Comparison of ENCODE assay signal across 21 cellular contexts in genomic region chr3:8327739-8328138, GRCh38.
"Had no signal": no experiment of that assay in that cellular context is flagged by ENCODE, and none has a peak within 500 bp of the region (broad histone marks: within the 10 kb centered on the region; RNA-seq: fewer than 3 reads in every experiment).

No MANE protein-coding gene starts in this region.

- H3K4me3 ChIP-seq: gastrocnemius medialis, lung, sigmoid colon, spleen, upper lobe of right lung had no signal

- H3K4me3 Mint-ChIP-seq: activated naive CD4-positive, alpha-beta T cell treated with anti-CD3 and anti-CD28 coated beads, Interleukin-2, amount 50 U/mL, for 24 hours; activated T-cell treated with anti-CD3 and anti-CD28 coated beads, Interleukin-2, amount 50 U/mL, for 4 hours; nephron progenitor cell; stimulated activated memory B cell treated with anti-CD40 and anti-IgM and Interleukin-4, amounts not matched to agents 10 μg/mL and 1 μg/mL and 100 μg/mL, for 72 hours had no signal

- ATAC-seq: activated T-cell treated with anti-CD3 and anti-CD28 coated beads, Interleukin-2, amount 50 U/mL, for 4 hours; esophagus mucosa; gastrocnemius medialis; left lobe of liver; stimulated activated memory B cell treated with anti-CD40 and anti-IgM and Interleukin-4, amounts not matched to agents 10 μg/mL and 1 μg/mL and 100 μg/mL, for 72 hours; upper lobe of right lung had no signal

- H3K27me3 Mint-ChIP-seq: activated naive CD4-positive, alpha-beta T cell treated with anti-CD3 and anti-CD28 coated beads, Interleukin-2, amount 50 U/mL, for 24 hours had no signal

- H3K27ac ChIP-seq: gastrocnemius medialis, sigmoid colon, spleen, upper lobe of right lung had no signal

- H3K9me3 ChIP-seq: gastrocnemius medialis, sigmoid colon, spleen, upper lobe of right lung had no signal

- H3K4me1 ChIP-seq: gastrocnemius medialis, sigmoid colon, upper lobe of right lung had no signal

- DNase-seq: activated CD4-positive, alpha-beta T cell treated with anti-CD3 and anti-CD28 coated beads, Interleukin-2, amount 50 U/mL, for 1 hour; activated CD4-positive, CD25-positive, alpha-beta regulatory T cell treated with anti-CD3 and anti-CD28 coated beads, Interleukin-2, amount 50 U/mL, for 72 hours; activated CD8-positive, alpha-beta memory T cell treated with anti-CD3 and anti-CD28 coated beads, Interleukin-2, amount 50 U/mL, for 4 hours; activated effector memory CD4-positive, alpha-beta T cell treated with Interleukin-2 at 50 U/mL for 16 hours; activated T-cell treated with anti-CD3 and anti-CD28 coated beads, Interleukin-2, amount 50 U/mL, for 4 hours; effector CD4-positive, alpha-beta T cell; gastrocnemius medialis; head of caudate nucleus; kidney; nephron progenitor cell; nucleus accumbens; sigmoid colon; spleen; stimulated activated CD4-positive, alpha-beta T cell treated with anti-CD3 and anti-CD28 coated beads, Interleukin-4, amount 100 ng/mL, for 4 hours; T1000; upper lobe of right lung had no signal

- H3K9me3 Mint-ChIP-seq: activated naive CD4-positive, alpha-beta T cell treated with anti-CD3 and anti-CD28 coated beads, Interleukin-2, amount 50 U/mL, for 24 hours; nephron progenitor cell; stimulated activated memory B cell treated with anti-CD40 and anti-IgM and Interleukin-4, amounts not matched to agents 10 μg/mL and 1 μg/mL and 100 μg/mL, for 72 hours had no signal

- H3K27ac Mint-ChIP-seq: activated naive CD4-positive, alpha-beta T cell treated with anti-CD3 and anti-CD28 coated beads, Interleukin-2, amount 50 U/mL, for 24 hours; nephron progenitor cell; stimulated activated memory B cell treated with anti-CD40 and anti-IgM and Interleukin-4, amounts not matched to agents 10 μg/mL and 1 μg/mL and 100 μg/mL, for 72 hours had no signal

- H3K27me3 ChIP-seq: gastrocnemius medialis, sigmoid colon, spleen, upper lobe of right lung had no signal

- H3K36me3 ChIP-seq: gastrocnemius medialis, sigmoid colon, spleen, upper lobe of right lung had no signal

- H3K36me3 Mint-ChIP-seq: activated naive CD4-positive, alpha-beta T cell treated with anti-CD3 and anti-CD28 coated beads, Interleukin-2, amount 50 U/mL, for 24 hours; stimulated activated memory B cell treated with anti-CD40 and anti-IgM and Interleukin-4, amounts not matched to agents 10 μg/mL and 1 μg/mL and 100 μg/mL, for 72 hours had no signal
